In genomic region chr10:836782-837181, GRCh38 we compare ENCODE assay signal across 24 cellular contexts.
A peak's percentile ranks its signal among the peaks of the same experiment; 100 is the strongest.
DNase-seq lines count a peak whose midpoint lies in the region; ATAC-seq, FAIRE-seq and TF ChIP-seq lines count a peak whose summit lies in the region.
"Had no signal": no experiment of that assay in that cellular context is flagged by ENCODE, and none has a peak within 500 bp of the region (broad histone marks: within the 10 kb centered on the region; RNA-seq: fewer than 3 reads in every experiment).

No MANE protein-coding gene starts in this region.

- H3K36me3 Mint-ChIP-seq in CD4-positive, alpha-beta T cell (ENCODE audit: low read depth) = peaks cover 94% of the 10 kb centered on the region
- peaks cover 86% of the 10 kb centered on the region for H3K36me3 Mint-ChIP-seq in CD8-positive, alpha-beta T cell
- peaks cover 42% of the 10 kb centered on the region for H3K36me3 Mint-ChIP-seq in activated naive CD4-positive, alpha-beta T cell treated with anti-CD3 and anti-CD28 coated beads, Interleukin-2, amount 10 ng/mL, durations not matched to agents 7 days and 5 days
- H3K36me3 Mint-ChIP-seq: IgD-negative memory B cell had no signal

- TF ChIP-seq POLR2A in GM12892 (IDR thresholded peaks at IDR 0.05; ENCODE audit: low read depth, low read length) = no peak

- peaks cover 39% of the 10 kb centered on the region for H3K4me1 Mint-ChIP-seq in CD4-positive, alpha-beta T cell (ENCODE audit: low read depth)
- peaks cover 5% of the 10 kb centered on the region for H3K4me1 Mint-ChIP-seq in CD8-positive, alpha-beta T cell (ENCODE audit: low read depth)
- H3K4me1 Mint-ChIP-seq in activated naive CD4-positive, alpha-beta T cell treated with anti-CD3 and anti-CD28 coated beads, Interleukin-2, amount 10 ng/mL, durations not matched to agents 7 days and 5 days = no peaks in the 10 kb centered on the region

- H3K27me3 Mint-ChIP-seq in CD4-positive, alpha-beta T cell = no peaks in the 10 kb centered on the region
- no peaks in the 10 kb centered on the region for H3K27me3 Mint-ChIP-seq in CD8-positive, alpha-beta T cell (ENCODE audit: low read depth)
- H3K27me3 Mint-ChIP-seq in activated naive CD4-positive, alpha-beta T cell treated with anti-CD3 and anti-CD28 coated beads, Interleukin-2, amount 10 ng/mL, durations not matched to agents 7 days and 5 days = no peaks in the 10 kb centered on the region
- H3K27me3 Mint-ChIP-seq: CD8-positive, alpha-beta memory T cell; IgD-negative memory B cell had no signal

- no peaks in the 10 kb centered on the region for H3K9me3 ChIP-seq in CD4-positive, alpha-beta T cell (ENCODE audit: control insufficient read depth, low read length)
- no peaks in the 10 kb centered on the region for H3K9me3 ChIP-seq in CD8-positive, alpha-beta T cell (ENCODE audit: low read length)
- H3K9me3 ChIP-seq in mesenchymal stem cell (ENCODE audit: control insufficient read depth, low read length) = no peaks in the 10 kb centered on the region
- H3K9me3 ChIP-seq: SJCRH30 had no signal

- no peaks in the 10 kb centered on the region for H3K4me1 ChIP-seq in CD8-positive, alpha-beta T cell (ENCODE audit: insufficient read depth, low read length)
- H3K4me1 ChIP-seq in mesenchymal stem cell (ENCODE audit: control insufficient read depth, insufficient read depth, low read depth, low read length) = no peaks in the 10 kb centered on the region
- H3K4me1 ChIP-seq: SJCRH30 had no signal

- no peaks in the 10 kb centered on the region for H3K9me3 Mint-ChIP-seq in CD4-positive, alpha-beta T cell
- H3K9me3 Mint-ChIP-seq in CD8-positive, alpha-beta T cell = no peaks in the 10 kb centered on the region
- no peaks in the 10 kb centered on the region for H3K9me3 Mint-ChIP-seq in activated naive CD4-positive, alpha-beta T cell treated with anti-CD3 and anti-CD28 coated beads, Interleukin-2, amount 10 ng/mL, durations not matched to agents 7 days and 5 days
- H3K9me3 Mint-ChIP-seq: CD8-positive, alpha-beta memory T cell; IgD-negative memory B cell had no signal

- H4K8ac ChIP-seq in mesenchymal stem cell (ENCODE audit: low read length) = no peak overlapping the region

- no peak overlapping the region for H3K9ac ChIP-seq in mesenchymal stem cell (ENCODE audit: low read length)

- H3K79me1 ChIP-seq in mesenchymal stem cell (replicated peaks; ENCODE audit: low read length, poor library complexity, severe bottlenecking) = peaks cover 18% of the 10 kb centered on the region

- POLR2A ChIA-PET in CD4-positive, alpha-beta T cell (lab: Charles Lee) = no interaction called here
- POLR2A ChIA-PET in CD8-positive, alpha-beta T cell (lab: Charles Lee) = no interaction called here

- no peak for TF ChIP-seq CTCF in CD4-positive, alpha-beta T cell (IDR thresholded peaks at IDR 0.05)
- no peak for TF ChIP-seq CTCF in CD8-positive, alpha-beta T cell (IDR thresholded peaks at IDR 0.05)

- H3K27ac ChIP-seq in CD4-positive, alpha-beta T cell (ENCODE audit: low read depth, low read length) = no peak overlapping the region
- H3K27ac ChIP-seq in CD8-positive, alpha-beta T cell (ENCODE audit: low read depth, low read length) = no peak overlapping the region
- no peak overlapping the region for H3K27ac ChIP-seq in mesenchymal stem cell (ENCODE audit: low read length, poor library complexity, severe bottlenecking)
- H3K27ac ChIP-seq: SJCRH30 had no signal

- H2AK5ac ChIP-seq in mesenchymal stem cell (ENCODE audit: low read length, severe bottlenecking) = no peak overlapping the region

- no peak overlapping the region for H2AFZ ChIP-seq in mesenchymal stem cell (ENCODE audit: low read depth, low read length)

- H3K4ac ChIP-seq in mesenchymal stem cell (ENCODE audit: low read depth in 1 of 2, low read length in 2 of 2) = no peak overlapping the region

- FAIRE-seq in GM12892 (lab: Jason Lieb, UNC) = no peak
- FAIRE-seq: GM19239, H54 had no signal

- no peak for ATAC-seq in CD4-positive, alpha-beta T cell (ENCODE audit: poor library complexity)
- no peak for ATAC-seq in CD8-positive, alpha-beta T cell
- no peak for ATAC-seq in left cardiac atrium
- ATAC-seq: PC-3, Right ventricle myocardium inferior had no signal

- no peak overlapping the region for H2BK120ac ChIP-seq in mesenchymal stem cell (ENCODE audit: low read depth, low read length)

- 86% methylated on average over 6 of the region's 7 CpGs for WGBS in mesenchymal stem cell

- CTCF ChIA-PET in CD4-positive, alpha-beta T cell (lab: Charles Lee) = no interaction called here
- CTCF ChIA-PET in CD8-positive, alpha-beta T cell (lab: Charles Lee) = no interaction called here
- CTCF ChIA-PET in activated naive CD4-positive, alpha-beta T cell treated with anti-CD3 and anti-CD28 coated beads, Interleukin-2, amount 10 ng/mL, durations not matched to agents 7 days and 5 days (lab: Charles Lee) = no interaction called here

- H3K14ac ChIP-seq in mesenchymal stem cell (ENCODE audit: low read length in 2 of 2) = no peak overlapping the region

- DNase-seq in CD4-positive, alpha-beta T cell = no peak
- DNase-seq in CD8-positive, alpha-beta T cell = no peak
- DNase-seq in NCI-H2227 treated with DMSO at 0.1 percent for 48 hours (lab: John Stamatoyannopoulos, UW) = peak; percentile 1
- peak; percentile 14 for DNase-seq in mesenchymal stem cell
- no peak for DNase-seq in left cardiac atrium
- no peak for DNase-seq in GM12892 (ENCODE audit: insufficient read length)
- no peak for DNase-seq in activated naive CD4-positive, alpha-beta T cell treated with anti-CD3 and anti-CD28 coated beads, Interleukin-2, amount 10 ng/mL, durations not matched to agents 7 days and 5 days
- DNase-seq: C1 segment of cervical spinal cord; CD8-positive, alpha-beta memory T cell; DND-41; Kasumi-1; NCI-H1092 treated with DMSO at 0.1 percent for 48 hours; NCI-H1694; NCI-H2029 treated with DMSO at 0.1 percent for 48 hours; NCI-H226; NCI-H510A treated with DMSO at 0.1 percent for 48 hours; NCI-H748 treated with DMSO at 0.1 percent for 48 hours; NK-92 treated with Interleukin-12 subunit alpha and Interleukin-12 subunit beta, amount 100 ng/mL, for 24 hours; PC-3; SJCRH30 had no signal

- H3K36me3 ChIP-seq in CD8-positive, alpha-beta T cell (ENCODE audit: insufficient read depth, low read length) = peaks cover 8% of the 10 kb centered on the region
- peaks cover 28 to 89% of the 10 kb centered on the region in 2 experiments for H3K36me3 ChIP-seq in mesenchymal stem cell (ENCODE audit: control insufficient read depth in 1 of 2, insufficient read depth in 2 of 2, low read depth in 1 of 2, low read length in 2 of 2)

- no peak overlapping the region for H2BK5ac ChIP-seq in mesenchymal stem cell (ENCODE audit: low read depth, low read length, poor library complexity, severe bottlenecking)

- H2BK15ac ChIP-seq in mesenchymal stem cell (ENCODE audit: low read depth, poor library complexity, severe bottlenecking) = no peak overlapping the region

- H3K4me3 Mint-ChIP-seq in CD4-positive, alpha-beta T cell = no peak overlapping the region
- H3K4me3 Mint-ChIP-seq in CD8-positive, alpha-beta T cell = no peak overlapping the region
- H3K4me3 Mint-ChIP-seq in activated naive CD4-positive, alpha-beta T cell treated with anti-CD3 and anti-CD28 coated beads, Interleukin-2, amount 10 ng/mL, durations not matched to agents 7 days and 5 days = no peak overlapping the region
- H3K4me3 Mint-ChIP-seq: CD8-positive, alpha-beta memory T cell; IgD-negative memory B cell had no signal

- no peak overlapping the region for H3K4me3 ChIP-seq in CD8-positive, alpha-beta T cell (ENCODE audit: low read depth, low read length)
- H3K4me3 ChIP-seq in mesenchymal stem cell (ENCODE audit: insufficient read depth in 1 of 2, low read depth in 1 of 2, low read length in 2 of 2) = no peak overlapping the region
- H3K4me3 ChIP-seq: SJCRH30 had no signal

- H3K18ac ChIP-seq in mesenchymal stem cell (ENCODE audit: low read depth in 1 of 2, low read length in 2 of 2) = no peak overlapping the region

- H2BK12ac ChIP-seq in mesenchymal stem cell (ENCODE audit: low read length in 2 of 2) = no peak overlapping the region

- no peak overlapping the region for H3K23ac ChIP-seq in mesenchymal stem cell (ENCODE audit: low read length in 2 of 2)

- peak overlapping the region; percentile 52 for H3K27ac Mint-ChIP-seq in CD4-positive, alpha-beta T cell
- peak overlapping the region; percentile 69 for H3K27ac Mint-ChIP-seq in CD8-positive, alpha-beta T cell
- no peak overlapping the region for H3K27ac Mint-ChIP-seq in activated naive CD4-positive, alpha-beta T cell treated with anti-CD3 and anti-CD28 coated beads, Interleukin-2, amount 10 ng/mL, durations not matched to agents 7 days and 5 days
- H3K27ac Mint-ChIP-seq: IgD-negative memory B cell had no signal

- intact Hi-C loops in CD4-positive, alpha-beta T cell (cut with DNase I, micrococcal nuclease) = no loop called here
- intact Hi-C loops in CD8-positive, alpha-beta T cell (cut with DNase I, micrococcal nuclease) = no loop called here
- intact Hi-C loops in left cardiac atrium (cut with DNase I) = no loop called here

- H4K91ac ChIP-seq in mesenchymal stem cell (ENCODE audit: low read length) = no peak overlapping the region

- no peak overlapping the region for H3K4me2 ChIP-seq in mesenchymal stem cell (ENCODE audit: low read length, poor library complexity, severe bottlenecking)

- H3K27me3 ChIP-seq in CD4-positive, alpha-beta T cell (ENCODE audit: control insufficient read depth, insufficient read depth, low read length) = no peaks in the 10 kb centered on the region
- H3K27me3 ChIP-seq in CD8-positive, alpha-beta T cell (ENCODE audit: insufficient read depth, low read length) = no peaks in the 10 kb centered on the region
- no peaks in the 10 kb centered on the region for H3K27me3 ChIP-seq in mesenchymal stem cell (ENCODE audit: control insufficient read depth in 1 of 2, insufficient read depth in 1 of 2, low read length in 2 of 2)
- H3K27me3 ChIP-seq: SJCRH30 had no signal

Comparison
In these comparisons a context has a peak if more than half of its experiments do, and no peak if none do; other contexts are left out.
1. DNase-seq: peak in NCI-H2227 treated with DMSO at 0.1 percent for 48 hours (single experiment) and mesenchymal stem cell (single experiment); none in CD4-positive, alpha-beta T cell (0 of 10), CD8-positive, alpha-beta T cell (0 of 7), left cardiac atrium (single experiment), GM12892 (single experiment) and activated naive CD4-positive, alpha-beta T cell treated with anti-CD3 and anti-CD28 coated beads, Interleukin-2, amount 10 ng/mL, durations not matched to agents 7 days and 5 days (single experiment).